Comparison of ENCODE assay signal across 1 cellular context in the genomic region with DNA sequence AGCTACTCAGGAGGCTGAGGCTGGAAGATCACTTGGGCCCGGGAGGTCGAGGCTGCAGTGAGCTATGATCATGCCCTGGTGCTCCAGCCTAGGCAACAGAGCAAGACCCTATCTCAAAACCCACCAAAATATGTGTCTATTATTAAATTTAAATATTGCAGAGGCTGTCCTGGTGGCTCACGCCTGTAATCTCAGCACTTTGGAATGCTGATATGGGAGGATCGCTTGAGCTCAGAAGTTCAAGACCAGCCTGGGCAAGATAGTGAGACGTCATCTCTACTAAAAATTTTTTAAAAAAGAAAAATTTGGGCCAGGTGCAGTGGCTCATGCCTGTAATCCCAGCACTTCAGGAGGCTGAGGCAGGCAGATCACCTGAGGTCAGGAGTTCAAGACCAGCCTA.
TF ChIP-seq lines count a peak whose summit lies in the region.

No MANE protein-coding gene starts in this region.

TF ChIP-seq in HepG2, 621 proteins besides CTCF, POLR2A, EP300 and RAD21 (continued from another document):
- TF ChIP-seq, protein P1, sequence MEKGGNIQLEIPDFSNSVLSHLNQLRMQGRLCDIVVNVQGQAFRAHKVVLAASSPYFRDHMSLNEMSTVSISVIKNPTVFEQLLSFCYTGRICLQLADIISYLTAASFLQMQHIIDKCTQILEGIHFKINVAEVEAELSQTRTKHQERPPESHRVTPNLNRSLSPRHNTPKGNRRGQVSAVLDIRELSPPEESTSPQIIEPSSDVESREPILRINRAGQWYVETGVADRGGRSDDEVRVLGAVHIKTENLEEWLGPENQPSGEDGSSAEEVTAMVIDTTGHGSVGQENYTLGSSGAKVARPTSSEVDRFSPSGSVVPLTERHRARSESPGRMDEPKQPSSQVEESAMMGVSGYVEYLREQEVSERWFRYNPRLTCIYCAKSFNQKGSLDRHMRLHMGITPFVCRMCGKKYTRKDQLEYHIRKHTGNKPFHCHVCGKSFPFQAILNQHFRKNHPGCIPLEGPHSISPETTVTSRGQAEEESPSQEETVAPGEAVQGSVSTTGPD (CRISPR knock-in tag; IDR thresholded peaks at IDR 0.05) = no peak
- TF ChIP-seq RBM22 (optimal IDR thresholded peaks at IDR 0.05; ENCODE audit: low read length) = peak; percentile 35
- peak; percentile 55; the same call in 1 of the 2 replicates for TF ChIP-seq ZBTB42 (CRISPR knock-in tag; IDR thresholded peaks at IDR 0.05)
- TF ChIP-seq HOXD1 (CRISPR knock-in tag; IDR thresholded peaks at IDR 0.05) = no peak
- TF ChIP-seq MZF1 (CRISPR knock-in tag; IDR thresholded peaks at IDR 0.05; ENCODE audit: borderline replicate concordance) = 0 out of 2 replicates have a peak, but pooled peaks have one; percentile 32
- no peak for TF ChIP-seq FOSL1 (CRISPR knock-in tag; IDR thresholded peaks at IDR 0.05; ENCODE audit: borderline replicate concordance)
- TF ChIP-seq GZF1 (CRISPR knock-in tag; IDR thresholded peaks at IDR 0.05) = no peak
- TF ChIP-seq, protein P2, sequence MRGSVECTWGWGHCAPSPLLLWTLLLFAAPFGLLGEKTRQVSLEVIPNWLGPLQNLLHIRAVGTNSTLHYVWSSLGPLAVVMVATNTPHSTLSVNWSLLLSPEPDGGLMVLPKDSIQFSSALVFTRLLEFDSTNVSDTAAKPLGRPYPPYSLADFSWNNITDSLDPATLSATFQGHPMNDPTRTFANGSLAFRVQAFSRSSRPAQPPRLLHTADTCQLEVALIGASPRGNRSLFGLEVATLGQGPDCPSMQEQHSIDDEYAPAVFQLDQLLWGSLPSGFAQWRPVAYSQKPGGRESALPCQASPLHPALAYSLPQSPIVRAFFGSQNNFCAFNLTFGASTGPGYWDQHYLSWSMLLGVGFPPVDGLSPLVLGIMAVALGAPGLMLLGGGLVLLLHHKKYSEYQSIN (CRISPR knock-in tag; IDR thresholded peaks at IDR 0.05; ENCODE audit: borderline replicate concordance) = no peak
